ENCODE assay signal across 19 cellular contexts in the genomic region with DNA sequence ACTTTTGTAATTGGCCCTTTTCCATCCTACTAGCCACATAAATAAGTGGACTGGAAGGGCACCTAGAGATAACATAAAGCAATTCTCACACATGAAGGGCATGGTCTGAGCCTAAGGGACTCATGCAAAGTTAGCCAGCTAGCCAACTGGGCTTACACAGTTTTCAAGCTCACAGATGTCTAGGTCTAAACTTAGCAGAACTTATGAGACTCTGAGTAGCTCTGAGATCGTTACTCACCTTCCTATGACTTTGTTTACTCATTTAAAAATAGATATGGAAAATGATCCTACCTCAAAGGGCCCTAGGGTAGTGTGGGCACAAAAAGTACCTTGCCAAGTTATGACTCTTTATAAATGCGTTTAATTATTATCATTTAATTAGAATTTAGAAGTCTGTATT.
"Had no signal": no experiment of that assay in that cellular context is flagged by ENCODE, and none has a peak within 500 bp of the region (broad histone marks: within the 10 kb centered on the region; RNA-seq: fewer than 3 reads in every experiment).

No MANE protein-coding gene starts in this region.

- H3K27ac Mint-ChIP-seq: effector memory CD8-positive, alpha-beta T cell; naive thymus-derived CD4-positive, alpha-beta T cell; stimulated activated effector memory CD8-positive, alpha-beta T cell treated with anti-CD3 and anti-CD28 coated beads, Interleukin-12 subunit alpha, Interleukin-12 subunit beta, amount 100 ng/mL, for 72 hours; type B pancreatic cell had no signal

- H3K36me3 Mint-ChIP-seq: naive thymus-derived CD4-positive, alpha-beta T cell; stimulated activated effector memory CD8-positive, alpha-beta T cell treated with anti-CD3 and anti-CD28 coated beads, Interleukin-12 subunit alpha, Interleukin-12 subunit beta, amount 100 ng/mL, for 72 hours had no signal

- H3K79me2 ChIP-seq: hepatocyte had no signal

- H3K9me3 ChIP-seq: neutrophil, right atrium auricular region, suprapubic skin, thyroid gland had no signal

- H3K36me3 ChIP-seq: neutrophil, right atrium auricular region, suprapubic skin, thyroid gland had no signal

- H3K4me1 ChIP-seq: foreskin keratinocyte had no signal

- H3K4me3 ChIP-seq: hepatocyte, right atrium auricular region, suprapubic skin, thyroid gland had no signal

- H3K4me1 Mint-ChIP-seq: naive thymus-derived CD4-positive, alpha-beta T cell; stimulated activated effector memory CD8-positive, alpha-beta T cell treated with anti-CD3 and anti-CD28 coated beads, Interleukin-12 subunit alpha, Interleukin-12 subunit beta, amount 100 ng/mL, for 72 hours had no signal

- H2AFZ ChIP-seq: hepatocyte had no signal

- H3K27me3 ChIP-seq: foreskin keratinocyte, hepatocyte, neutrophil, right atrium auricular region, suprapubic skin, thyroid gland had no signal

- H3K27me3 Mint-ChIP-seq: effector memory CD8-positive, alpha-beta T cell; naive thymus-derived CD4-positive, alpha-beta T cell; type B pancreatic cell had no signal

- DNase-seq: cortex of kidney; effector memory CD8-positive, alpha-beta T cell; erythroblast; head of caudate nucleus; left colon; mesendoderm; naive thymus-derived CD4-positive, alpha-beta T cell; posterior cingulate gyrus; stimulated activated CD4-positive, alpha-beta T cell treated with anti-CD3 and anti-CD28 coated beads, Interleukin-4, amount 100 ng/mL, for 1 hour; stimulated activated CD8-positive, alpha-beta memory T cell treated with anti-CD3 and anti-CD28 coated beads, Interleukin-4, amount 100 ng/mL, for 48 hours; stimulated activated naive CD8-positive, alpha-beta T cell treated with anti-CD3 and anti-CD28 coated beads, Interleukin-15, Interleukin-2, amounts not matched to agents 100 U/mL and 50 U/mL, for 24 hours; thyroid gland had no signal

- H3K4me3 Mint-ChIP-seq: effector memory CD8-positive, alpha-beta T cell; naive thymus-derived CD4-positive, alpha-beta T cell; stimulated activated effector memory CD8-positive, alpha-beta T cell treated with anti-CD3 and anti-CD28 coated beads, Interleukin-12 subunit alpha, Interleukin-12 subunit beta, amount 100 ng/mL, for 72 hours; type B pancreatic cell had no signal

- ATAC-seq: effector memory CD8-positive, alpha-beta T cell; left colon; naive thymus-derived CD4-positive, alpha-beta T cell; stimulated activated effector memory CD8-positive, alpha-beta T cell treated with anti-CD3 and anti-CD28 coated beads, Interleukin-12 subunit alpha, Interleukin-12 subunit beta, amount 100 ng/mL, for 72 hours; stimulated activated naive CD8-positive, alpha-beta T cell treated with anti-CD3 and anti-CD28 coated beads, Interleukin-15, Interleukin-2, amounts not matched to agents 100 U/mL and 50 U/mL, for 24 hours had no signal

- H3K4me2 ChIP-seq: hepatocyte had no signal

- H3K27ac ChIP-seq: foreskin keratinocyte, hepatocyte, neutrophil, right atrium auricular region, suprapubic skin had no signal
